Comparison of ENCODE assay signal across 1 cellular context in genomic region chr16:89994389-89994720, GRCh38.
A peak's percentile ranks its signal among the peaks of the same experiment; 100 is the strongest.
TF ChIP-seq lines count a peak whose summit lies in the region.

No MANE protein-coding gene starts in this region.

TF ChIP-seq in K562, 482 proteins besides CTCF, POLR2A, EP300 and RAD21 (continued from another document):
- TF ChIP-seq BRF2 (IDR thresholded peaks at IDR 0.05; ENCODE audit: borderline replicate concordance, insufficient read depth, insufficient read length) (no peak), CBX3 (IDR thresholded peaks at IDR 0.05; ENCODE audit: borderline replicate concordance in 1 of 2, low read length in 2 of 2) (0 out of 3 replicates have a peak, but pooled peaks of 1 of the 2 experiments have one; percentile 6), NEUROD1 (IDR thresholded peaks at IDR 0.05; ENCODE audit: borderline replicate concordance, low read depth, low read length, partially characterized antibody) (no peak), POLR3A (IDR thresholded peaks at IDR 0.05; ENCODE audit: borderline replicate concordance, extremely low read depth, insufficient read depth, insufficient read length) (no peak), TAF15 (IDR thresholded peaks at IDR 0.05; ENCODE audit: low read depth, low read length) (no peak), HIVEP1 (CRISPR knock-in tag; IDR thresholded peaks at IDR 0.05) (no peak), SMARCA5 (IDR thresholded peaks at IDR 0.05) (peak; percentile 78), KAT8 (IDR thresholded peaks at IDR 0.05; ENCODE audit: low read depth) (no peak), ZBTB8A (IDR thresholded peaks at IDR 0.05; ENCODE audit: partially characterized antibody) (no peak), HINFP (tag; conservative IDR thresholded peaks at IDR 0.05; ENCODE audit: low read depth) (no peak), RFX7 (CRISPR knock-in tag; IDR thresholded peaks at IDR 0.05) (no peak), PHF21A (IDR thresholded peaks at IDR 0.05; ENCODE audit: borderline replicate concordance, low read depth) (no peak), ZBTB11 (CRISPR knock-in tag; IDR thresholded peaks at IDR 0.05) (no peak), POLR3G (IDR thresholded peaks at IDR 0.05; ENCODE audit: extremely low read depth, insufficient read length, insufficient replicate concordance) (no peak), RAD51 (IDR thresholded peaks at IDR 0.05; ENCODE audit: borderline replicate concordance, low read depth) (no peak), SMARCA4 (IDR thresholded peaks at IDR 0.05) (no peak)
TF ChIP-seq in K562: peak in this region for 7.
